ENCODE assay signal across 9 cellular contexts in genomic region chr22:16824718-16825687, GRCh38. TPM values are rescaled to one million over a fixed set of nuclear protein-coding genes. Genes with fewer than 3 reads are reported as not detected.
DNase-seq lines count a peak whose midpoint lies in the region; ATAC-seq, FAIRE-seq and TF ChIP-seq lines count a peak whose summit lies in the region.
"Had no signal": no experiment of that assay in that cellular context is flagged by ENCODE, and none has a peak within 500 bp of the region (broad histone marks: within the 10 kb centered on the region; RNA-seq: fewer than 3 reads in every experiment).

XKR3 (minus strand) TSS chr22:16825411; CDS start chr22:16808073, 17,338 bp downstream.

- H3K36me3 Mint-ChIP-seq in activated CD4-positive, alpha-beta T cell treated with anti-CD3 and anti-CD28 coated beads, Interleukin-2, amount 10 ng/mL, durations not matched to agents 24 days and 14 days (ENCODE audit: low read depth), result no peaks in the 10 kb centered on the region
- no peaks in the 10 kb centered on the region for H3K36me3 Mint-ChIP-seq in activated CD4-positive, alpha-beta memory T cell treated with anti-CD3 and anti-CD28 coated beads, Interleukin-2, amount 10 ng/mL, durations not matched to agents 7 days and 5 days (ENCODE audit: low read depth)

- H3K9me3 ChIP-seq in psoas muscle (no peaks in the 10 kb centered on the region), right atrium auricular region (no peaks in the 10 kb centered on the region)

- peak; percentile 33 for FAIRE-seq in HTR-8/SVneo (lab: Jason Lieb, UNC)

- CTCF ChIA-PET in activated CD4-positive, alpha-beta memory T cell treated with anti-CD3 and anti-CD28 coated beads, Interleukin-2, amount 10 ng/mL, durations not matched to agents 7 days and 5 days (lab: Charles Lee), result no interaction called here

- intact Hi-C loops in activated CD4-positive, alpha-beta T cell treated with anti-CD3 and anti-CD28 coated beads, Interleukin-2, amount 10 ng/mL, durations not matched to agents 24 days and 14 days (cut with micrococcal nuclease), result no loop called here
- intact Hi-C loops in psoas muscle (cut with DNase I), result no loop called here

- H3K4me1 Mint-ChIP-seq in activated CD4-positive, alpha-beta T cell treated with anti-CD3 and anti-CD28 coated beads, Interleukin-2, amount 10 ng/mL, durations not matched to agents 24 days and 14 days, result peaks cover 21% of the 10 kb centered on the region
- H3K4me1 Mint-ChIP-seq in activated CD4-positive, alpha-beta memory T cell treated with anti-CD3 and anti-CD28 coated beads, Interleukin-2, amount 10 ng/mL, durations not matched to agents 7 days and 5 days, result peaks cover 19% of the 10 kb centered on the region

- H3K27me3 ChIP-seq in psoas muscle (ENCODE audit: insufficient read depth in 3 of 3, low read length in 2 of 3) (no peaks in the 10 kb centered on the region), right atrium auricular region (no peaks in the 10 kb centered on the region)

- H3K4me1 ChIP-seq in psoas muscle (no peaks in the 10 kb centered on the region), right atrium auricular region (no peaks in the 10 kb centered on the region)

- H3K27me3 Mint-ChIP-seq in activated CD4-positive, alpha-beta T cell treated with anti-CD3 and anti-CD28 coated beads, Interleukin-2, amount 10 ng/mL, durations not matched to agents 24 days and 14 days, result no peaks in the 10 kb centered on the region
- H3K27me3 Mint-ChIP-seq in activated CD4-positive, alpha-beta memory T cell treated with anti-CD3 and anti-CD28 coated beads, Interleukin-2, amount 10 ng/mL, durations not matched to agents 7 days and 5 days, result peaks cover 10% of the 10 kb centered on the region

- H3K27ac Mint-ChIP-seq in activated CD4-positive, alpha-beta T cell treated with anti-CD3 and anti-CD28 coated beads, Interleukin-2, amount 10 ng/mL, durations not matched to agents 24 days and 14 days, result peak within 1 kb of the TSS; percentile 55
- peak within 1 kb of the TSS; percentile 3 for H3K27ac Mint-ChIP-seq in activated CD4-positive, alpha-beta memory T cell treated with anti-CD3 and anti-CD28 coated beads, Interleukin-2, amount 10 ng/mL, durations not matched to agents 7 days and 5 days

- H3K4me3 ChIP-seq in psoas muscle (peak within 1 kb of the TSS; percentile 35), right atrium auricular region (no peak within 1 kb of the TSS)

- H3K9me3 Mint-ChIP-seq in activated CD4-positive, alpha-beta T cell treated with anti-CD3 and anti-CD28 coated beads, Interleukin-2, amount 10 ng/mL, durations not matched to agents 24 days and 14 days, result peaks cover 11% of the 10 kb centered on the region
- no peaks in the 10 kb centered on the region for H3K9me3 Mint-ChIP-seq in activated CD4-positive, alpha-beta memory T cell treated with anti-CD3 and anti-CD28 coated beads, Interleukin-2, amount 10 ng/mL, durations not matched to agents 7 days and 5 days

- H3K36me3 ChIP-seq in psoas muscle (ENCODE audit: insufficient read depth in 1 of 2, low read depth in 1 of 2) (no peaks in the 10 kb centered on the region), right atrium auricular region (no peaks in the 10 kb centered on the region)

- peak; percentile 69 for DNase-seq in activated CD4-positive, alpha-beta T cell treated with anti-CD3 and anti-CD28 coated beads, Interleukin-2, amount 10 ng/mL, durations not matched to agents 24 days and 14 days
- DNase-seq in activated CD4-positive, alpha-beta T cell treated with anti-CD3 and anti-CD28 coated beads for 4 hours, result no peak
- DNase-seq in HTR-8/SVneo (ENCODE audit: insufficient read length, low spot score) (no peak), psoas muscle (no peak), NCI-H2171 treated with DMSO at 0.1 percent for 48 hours (lab: John Stamatoyannopoulos, UW) (no peak), NCI-H128 (lab: John Stamatoyannopoulos, UW; ENCODE audit: unreplicated experiment) (no peak), right atrium auricular region (ENCODE audit: low spot score) (no peak)
- DNase-seq in activated CD4-positive, alpha-beta memory T cell treated with anti-CD3 and anti-CD28 coated beads, Interleukin-2, amount 10 ng/mL, durations not matched to agents 7 days and 5 days, result no peak

- H3K27ac ChIP-seq in psoas muscle, result no peak within 1 kb of the TSS
- H3K27ac ChIP-seq in right atrium auricular region, result no peak within 1 kb of the TSS
- H3K27ac ChIP-seq: KMS-11 had no signal

- TF ChIP-seq CTCF in psoas muscle (IDR thresholded peaks at IDR 0.05) (no peak), right atrium auricular region (IDR thresholded peaks at IDR 0.05) (no peak)

- no peak for ATAC-seq in psoas muscle

- WGBS in psoas muscle, 3 donors, result 29 to 45% (median 33%) methylated on average over 9 of the region's 9 CpGs

- H3K4me3 Mint-ChIP-seq in activated CD4-positive, alpha-beta T cell treated with anti-CD3 and anti-CD28 coated beads, Interleukin-2, amount 10 ng/mL, durations not matched to agents 24 days and 14 days, result peak within 1 kb of the TSS; percentile 74
- H3K4me3 Mint-ChIP-seq in activated CD4-positive, alpha-beta memory T cell treated with anti-CD3 and anti-CD28 coated beads, Interleukin-2, amount 10 ng/mL, durations not matched to agents 7 days and 5 days, result peak within 1 kb of the TSS; percentile 48

- POLR2A ChIA-PET in activated CD4-positive, alpha-beta memory T cell treated with anti-CD3 and anti-CD28 coated beads, Interleukin-2, amount 10 ng/mL, durations not matched to agents 7 days and 5 days (lab: Charles Lee), result no interaction called here

RNA-seq across cellular contexts. Expression of gene XKR3, which starts in this region (rescaled TPM):
- total RNA-seq in activated CD4-positive, alpha-beta T cell treated with anti-CD3 and anti-CD28 coated beads, Interleukin-2, amount 10 ng/mL, durations not matched to agents 24 days and 14 days, result not detected in 2 replicates
- total RNA-seq in activated CD4-positive, alpha-beta memory T cell treated with anti-CD3 and anti-CD28 coated beads, Interleukin-2, amount 10 ng/mL, durations not matched to agents 7 days and 5 days, result not detected
- total RNA-seq in psoas muscle (not detected), right atrium auricular region (not detected)
- polyA plus RNA-seq in psoas muscle, result not detected

Comparison
In these comparisons a context has a peak if more than half of its experiments do, and no peak if none do; other contexts are left out.
1. Peak in DNase-seq in activated CD4-positive, alpha-beta T cell treated with anti-CD3 and anti-CD28 coated beads, Interleukin-2, amount 10 ng/mL, durations not matched to agents 24 days and 14 days; RNA of the gene not detected or under 1 TPM.